ENCODE assay signal across 19 cellular contexts in genomic region chr2:239871481-239872435, GRCh38.
"Had no signal": no experiment of that assay in that cellular context is flagged by ENCODE, and none has a peak within 500 bp of the region (broad histone marks: within the 10 kb centered on the region; RNA-seq: fewer than 3 reads in every experiment).

No MANE protein-coding gene starts in this region.

- H3K36me3 ChIP-seq: lower lobe of right lung, SJCRH30 had no signal

- H3K4me1 ChIP-seq: lower lobe of right lung, SJCRH30 had no signal

- H3K4me3 ChIP-seq: lower lobe of right lung, SJCRH30 had no signal

- H3K4me1 Mint-ChIP-seq: activated B cell treated with CpG ODN at 0.5 μM for 24 hours; activated naive CD8-positive, alpha-beta T cell treated with anti-CD3 and anti-CD28 coated beads for 36 hours; brain had no signal

- DNase-seq: activated B cell treated with CpG ODN at 0.5 μM for 24 hours; activated CD4-positive, alpha-beta T cell treated with anti-CD3 and anti-CD28 coated beads for 48 hours; activated gamma-delta T cell treated with Interleukin-2 at 50 U/mL for 16 hours; activated naive CD8-positive, alpha-beta T cell treated with anti-CD3 and anti-CD28 coated beads for 36 hours; activated T-cell treated with anti-CD3 and anti-CD28 coated beads, Interleukin-2, amount 50 U/mL, for 72 hours; central memory CD4-positive, alpha-beta T cell; effector memory CD4-positive, alpha-beta T cell; foreskin melanocyte; lower lobe of right lung; midbrain; retina; SJCRH30; stimulated activated CD4-positive, alpha-beta T cell treated with anti-CD3 and anti-CD28 coated beads, Interleukin-4, amount 100 ng/mL, for 1 hour; stimulated activated naive CD4-positive, alpha-beta T cell; substantia nigra; trophoblast cell had no signal

- H3K9me3 Mint-ChIP-seq: activated B cell treated with CpG ODN at 0.5 μM for 24 hours; activated naive CD8-positive, alpha-beta T cell treated with anti-CD3 and anti-CD28 coated beads for 36 hours; activated T-cell treated with anti-CD3 and anti-CD28 coated beads, Interleukin-2, amount 50 U/mL, for 72 hours; neural crest cell had no signal

- H3K27ac ChIP-seq: lower lobe of right lung, parathyroid adenoma, SJCRH30 had no signal

- H3K36me3 Mint-ChIP-seq: activated naive CD8-positive, alpha-beta T cell treated with anti-CD3 and anti-CD28 coated beads for 36 hours; brain had no signal

- H3K4me3 Mint-ChIP-seq: activated B cell treated with CpG ODN at 0.5 μM for 24 hours; activated naive CD8-positive, alpha-beta T cell treated with anti-CD3 and anti-CD28 coated beads for 36 hours; activated T-cell treated with anti-CD3 and anti-CD28 coated beads, Interleukin-2, amount 50 U/mL, for 72 hours; brain; neural crest cell had no signal

- H3K27ac Mint-ChIP-seq: activated B cell treated with CpG ODN at 0.5 μM for 24 hours; activated naive CD8-positive, alpha-beta T cell treated with anti-CD3 and anti-CD28 coated beads for 36 hours; activated T-cell treated with anti-CD3 and anti-CD28 coated beads, Interleukin-2, amount 50 U/mL, for 72 hours; brain had no signal

- ATAC-seq: activated T-cell treated with anti-CD3 and anti-CD28 coated beads, Interleukin-2, amount 50 U/mL, for 72 hours; lower lobe of right lung had no signal

- H3K27me3 Mint-ChIP-seq: brain had no signal

- H3K79me2 ChIP-seq: parathyroid adenoma had no signal

- H2AFZ ChIP-seq: parathyroid adenoma had no signal
